In genomic region chr14:71346685-71347084, GRCh38 we compare ENCODE assay signal across 27 cellular contexts. TPM values are rescaled to one million over a fixed set of nuclear protein-coding genes. Genes with fewer than 3 reads are reported as not detected.
A peak's percentile ranks its signal among the peaks of the same experiment; 100 is the strongest.
DNase-seq lines count a peak whose midpoint lies in the region; ATAC-seq and TF ChIP-seq lines count a peak whose summit lies in the region.
"Had no signal": no experiment of that assay in that cellular context is flagged by ENCODE, and none has a peak within 500 bp of the region (broad histone marks: within the 10 kb centered on the region; RNA-seq: fewer than 3 reads in every experiment).

No MANE protein-coding gene starts in this region.

- H3K9me3 ChIP-seq in CD8-positive, alpha-beta T cell (ENCODE audit: low read length): no peaks in the 10 kb centered on the region
- no peaks in the 10 kb centered on the region for H3K9me3 ChIP-seq in trophoblast cell (ENCODE audit: insufficient read depth, low read depth, low read length)
- H3K9me3 ChIP-seq in esophagus squamous epithelium: no peaks in the 10 kb centered on the region
- H3K9me3 ChIP-seq: body of pancreas, SJCRH30 had no signal

- H3K4me1 ChIP-seq in CD8-positive, alpha-beta T cell (ENCODE audit: insufficient read depth, low read length): no peaks in the 10 kb centered on the region
- H3K4me1 ChIP-seq in trophoblast cell (ENCODE audit: control insufficient read depth in 1 of 2, insufficient read depth in 2 of 2, low read length in 2 of 2) (peaks cover 0 to 2% of the 10 kb centered on the region in 2 experiments), esophagus squamous epithelium (peaks cover 0 to 8% (median 0%) of the 10 kb centered on the region in 3 donors)
- H3K4me1 ChIP-seq: BLaER1, SJCRH30 had no signal

- H3K9ac ChIP-seq in trophoblast cell (ENCODE audit: low read length): no peak overlapping the region
- H3K9ac ChIP-seq: BLaER1 had no signal

- no peak overlapping the region for H2AK5ac ChIP-seq in trophoblast cell (ENCODE audit: low read length)

- no peak overlapping the region for H2BK5ac ChIP-seq in trophoblast cell (ENCODE audit: low read depth, low read length, poor library complexity)

- peaks cover 2% of the 10 kb centered on the region for H3K36me3 Mint-ChIP-seq in CD8-positive, alpha-beta T cell
- peaks cover 9 to 20% of the 10 kb centered on the region in 2 donors for H3K36me3 Mint-ChIP-seq in naive B cell

- H3K4ac ChIP-seq in trophoblast cell (ENCODE audit: low read depth, low read length): no peak overlapping the region

- no peak overlapping the region for H3K27ac ChIP-seq in CD8-positive, alpha-beta T cell (ENCODE audit: low read depth, low read length)
- H3K27ac ChIP-seq in trophoblast cell (ENCODE audit: low read depth, low read length) (no peak overlapping the region), esophagus squamous epithelium (no peak overlapping the region)
- H3K27ac ChIP-seq: BLaER1, body of pancreas, SJCRH30 had no signal

- no peak overlapping the region for H3K27ac Mint-ChIP-seq in CD8-positive, alpha-beta T cell
- peak overlapping the region in 4 of 6 donors; percentile 27 to 92 (median 70) for H3K27ac Mint-ChIP-seq in naive B cell
- H3K27ac Mint-ChIP-seq: HFFc6 had no signal

- no peak overlapping the region for H3K23ac ChIP-seq in trophoblast cell (ENCODE audit: low read length)

- no peak for DNase-seq in CD8-positive, alpha-beta T cell
- DNase-seq in naive B cell: no peak
- DNase-seq in pons (ENCODE audit: low spot score): no peak
- DNase-seq in NCI-H2029 (lab: John Stamatoyannopoulos, UW): no peak
- no peak for DNase-seq in trophoblast cell
- DNase-seq in esophagus squamous epithelium (lab: John Stamatoyannopoulos, UW): no peak
- DNase-seq: ACHN; activated CD8-positive, alpha-beta memory T cell treated with anti-CD3 and anti-CD28 coated beads for 24 hours; activated T-cell treated with anti-CD3 and anti-CD28 coated beads, Interleukin-2, amount 50 U/mL, for 1 hour; body of pancreas; effector memory CD4-positive, alpha-beta T cell; HFFc6; Kasumi-1; left colon; mesenchymal stem cell; NCI-H1694; NCI-H2171 treated with DMSO at 0.1 percent for 48 hours; NCI-H524; NK-92 treated with Interleukin-12 subunit alpha and Interleukin-12 subunit beta, amount 100 ng/mL, for 24 hours; nucleus accumbens; SJCRH30; stimulated activated CD4-positive, alpha-beta T cell treated with anti-CD3 and anti-CD28 coated beads, Interleukin-2, amount 100 ng/mL, for 24 hours had no signal

- POLR2A ChIA-PET in CD8-positive, alpha-beta T cell (lab: Charles Lee): no interaction called here

- H3K79me1 ChIP-seq in trophoblast cell (ENCODE audit: low read length): no peaks in the 10 kb centered on the region

- H2BK120ac ChIP-seq in trophoblast cell (ENCODE audit: insufficient read depth, low read length, poor library complexity): no peak overlapping the region

- no CpG with 5 or more reads among the region's 5 CpGs for WGBS in trophoblast cell (ENCODE audit: extremely low coverage, insufficient coverage, insufficient read length)
- 91 to 92% methylated on average over 5 of the region's 5 CpGs for WGBS in esophagus squamous epithelium, 2 donors

- intact Hi-C loops in CD8-positive, alpha-beta T cell (cut with DNase I, micrococcal nuclease): no loop called here
- intact Hi-C loops in esophagus squamous epithelium (cut with DNase I): no loop called here

- TF ChIP-seq POLR2A in esophagus squamous epithelium (IDR thresholded peaks at IDR 0.05): no peak

- H2AFZ ChIP-seq in trophoblast cell (ENCODE audit: insufficient read depth, low read length, poor library complexity): no peak overlapping the region

- no peak overlapping the region for H4K8ac ChIP-seq in trophoblast cell (ENCODE audit: low read depth, low read length)

- H3K36me3 ChIP-seq in CD8-positive, alpha-beta T cell (ENCODE audit: insufficient read depth, low read length): no peaks in the 10 kb centered on the region
- H3K36me3 ChIP-seq in trophoblast cell (ENCODE audit: control insufficient read depth in 1 of 2, insufficient read depth in 2 of 2, low read length in 2 of 2) (no peaks in the 10 kb centered on the region), esophagus squamous epithelium (no peaks in the 10 kb centered on the region)
- H3K36me3 ChIP-seq: SJCRH30 had no signal

- H3K14ac ChIP-seq in trophoblast cell (ENCODE audit: low read length): no peak overlapping the region

- no peaks in the 10 kb centered on the region for H3K27me3 ChIP-seq in CD8-positive, alpha-beta T cell (ENCODE audit: insufficient read depth, low read length)
- H3K27me3 ChIP-seq in trophoblast cell (ENCODE audit: insufficient read depth, low read length) (no peaks in the 10 kb centered on the region), esophagus squamous epithelium (no peaks in the 10 kb centered on the region)
- H3K27me3 ChIP-seq: BLaER1, body of pancreas, SJCRH30 had no signal

- no peak overlapping the region for H4K91ac ChIP-seq in trophoblast cell (ENCODE audit: low read depth, low read length)

- H4K12ac ChIP-seq in trophoblast cell (ENCODE audit: low read depth, low read length): no peak overlapping the region

- H3K4me3 ChIP-seq in CD8-positive, alpha-beta T cell (ENCODE audit: low read depth, low read length): no peak overlapping the region
- H3K4me3 ChIP-seq in trophoblast cell (ENCODE audit: low read depth, low read length) (no peak overlapping the region), esophagus squamous epithelium (no peak overlapping the region)
- H3K4me3 ChIP-seq: BLaER1, body of pancreas, SJCRH30, smooth muscle cell had no signal

- H3K79me2 ChIP-seq in trophoblast cell (ENCODE audit: control insufficient read depth, insufficient read depth, low read length, poor library complexity): peaks cover 1% of the 10 kb centered on the region

- H3K4me2 ChIP-seq in trophoblast cell (ENCODE audit: low read length): no peak overlapping the region
- H3K4me2 ChIP-seq: BLaER1, smooth muscle cell had no signal

- peaks cover 58% of the 10 kb centered on the region for H3K4me1 Mint-ChIP-seq in CD8-positive, alpha-beta T cell (ENCODE audit: low read depth)
- H3K4me1 Mint-ChIP-seq in naive B cell: peaks cover 59 to 92% (median 86%) of the 10 kb centered on the region in 3 donors

- no peak overlapping the region for H3K18ac ChIP-seq in trophoblast cell (ENCODE audit: low read length)

- no peaks in the 10 kb centered on the region for H3K9me3 Mint-ChIP-seq in CD8-positive, alpha-beta T cell
- H3K9me3 Mint-ChIP-seq in naive B cell: peaks cover 0 to under 1% (median 0%) of the 10 kb centered on the region in 7 donors
- H3K9me3 Mint-ChIP-seq: HFFc6 had no signal

- no peak overlapping the region for H2BK12ac ChIP-seq in trophoblast cell (ENCODE audit: low read length)

- peak; percentile 38 for ATAC-seq in CD8-positive, alpha-beta T cell
- ATAC-seq in GM18868 (IDR thresholded peaks at IDR 0.05; ENCODE audit: unreplicated experiment) (peak; percentile 65), HG03457 (IDR thresholded peaks at IDR 0.05; ENCODE audit: unreplicated experiment) (peak; percentile 46), naive B cell (ENCODE audit: low read depth in 2 of 2) (peak; percentile 20 to 57)
- ATAC-seq: body of pancreas, left colon, Panc1 had no signal

- TF ChIP-seq CTCF in CD8-positive, alpha-beta T cell (IDR thresholded peaks at IDR 0.05): no peak
- no peak for TF ChIP-seq CTCF in esophagus squamous epithelium (IDR thresholded peaks at IDR 0.05)

- CTCF ChIA-PET in CD8-positive, alpha-beta T cell (lab: Charles Lee): no interaction called here

- H3K4me3 Mint-ChIP-seq in CD8-positive, alpha-beta T cell: no peak overlapping the region
- peak overlapping the region in 4 of 8 donors; percentile 0 to 59 (median 16) for H3K4me3 Mint-ChIP-seq in naive B cell
- H3K4me3 Mint-ChIP-seq: HFFc6 had no signal

- H3K27me3 Mint-ChIP-seq in CD8-positive, alpha-beta T cell (ENCODE audit: low read depth): no peaks in the 10 kb centered on the region
- H3K27me3 Mint-ChIP-seq in naive B cell: no peaks in the 10 kb centered on the region

RNA-seq across cellular contexts. Expression of gene SIPA1L1, which starts 26.4 kb away (rescaled TPM):
- 10 to 100 TPM; 41.3 to 43.8 TPM for total RNA-seq in CD8-positive, alpha-beta T cell
- 100 to 1,000 TPM in 1 of 6 donors, 10 to 100 TPM in 4, 1 to 10 TPM in 1; 8.3 to 106 (median 65.8) TPM for polyA plus RNA-seq in naive B cell (ENCODE audit: low read depth in 6 of 6)
- polyA plus RNA-seq in trophoblast cell (2013): 46.7 TPM in 2 replicates
- 10 to 100 TPM; 22.7 to 54.4 (median 32.3) TPM for total RNA-seq in esophagus squamous epithelium
